Comparison of ENCODE assay signal across 1 cellular context in the genomic region with DNA sequence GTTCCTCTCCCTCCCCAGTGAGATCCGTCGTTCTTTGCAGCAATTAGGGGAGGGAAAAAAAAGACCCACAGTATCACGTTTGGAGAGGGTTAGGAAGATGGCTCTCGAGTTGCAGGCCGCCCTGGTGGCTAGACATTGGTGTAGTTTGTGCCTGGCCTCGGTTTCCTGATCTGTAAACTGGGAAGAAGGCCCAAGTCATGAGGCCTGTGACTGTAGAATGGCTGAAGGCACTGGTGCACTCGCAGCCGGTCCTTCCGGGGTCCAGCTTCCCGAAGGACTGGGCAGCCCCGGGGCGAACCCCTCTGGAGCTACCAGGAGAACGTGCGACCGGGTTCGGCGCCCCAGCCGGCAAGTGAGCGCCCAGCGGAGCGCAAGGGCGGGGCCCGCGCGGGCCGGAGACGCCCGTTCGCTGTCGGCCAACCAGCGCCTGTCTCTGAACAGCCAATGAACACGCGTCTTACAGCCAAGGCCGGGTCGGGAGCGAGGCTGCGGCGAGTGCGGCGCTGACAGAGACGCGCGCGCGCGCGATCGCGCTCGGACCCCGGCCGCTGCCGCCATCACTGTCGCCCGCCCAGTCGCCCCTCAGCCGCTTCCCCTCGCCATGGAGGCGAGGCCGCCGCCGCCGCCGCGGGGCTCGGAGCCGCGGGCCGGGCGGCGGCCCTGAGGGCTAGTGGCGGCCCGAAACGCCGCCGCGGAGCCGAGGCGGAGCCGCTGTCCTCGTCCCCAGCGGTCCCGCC.
TF ChIP-seq lines count a peak whose summit lies in the region.

A gene with protein sequence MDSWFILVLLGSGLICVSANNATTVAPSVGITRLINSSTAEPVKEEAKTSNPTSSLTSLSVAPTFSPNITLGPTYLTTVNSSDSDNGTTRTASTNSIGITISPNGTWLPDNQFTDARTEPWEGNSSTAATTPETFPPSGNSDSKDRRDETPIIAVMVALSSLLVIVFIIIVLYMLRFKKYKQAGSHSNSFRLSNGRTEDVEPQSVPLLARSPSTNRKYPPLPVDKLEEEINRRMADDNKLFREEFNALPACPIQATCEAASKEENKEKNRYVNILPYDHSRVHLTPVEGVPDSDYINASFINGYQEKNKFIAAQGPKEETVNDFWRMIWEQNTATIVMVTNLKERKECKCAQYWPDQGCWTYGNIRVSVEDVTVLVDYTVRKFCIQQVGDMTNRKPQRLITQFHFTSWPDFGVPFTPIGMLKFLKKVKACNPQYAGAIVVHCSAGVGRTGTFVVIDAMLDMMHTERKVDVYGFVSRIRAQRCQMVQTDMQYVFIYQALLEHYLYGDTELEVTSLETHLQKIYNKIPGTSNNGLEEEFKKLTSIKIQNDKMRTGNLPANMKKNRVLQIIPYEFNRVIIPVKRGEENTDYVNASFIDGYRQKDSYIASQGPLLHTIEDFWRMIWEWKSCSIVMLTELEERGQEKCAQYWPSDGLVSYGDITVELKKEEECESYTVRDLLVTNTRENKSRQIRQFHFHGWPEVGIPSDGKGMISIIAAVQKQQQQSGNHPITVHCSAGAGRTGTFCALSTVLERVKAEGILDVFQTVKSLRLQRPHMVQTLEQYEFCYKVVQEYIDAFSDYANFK (plus strand): TSS at position 472 of the 737 bp plus-strand sequence. CDS start 90,797 bp downstream, outside the sequence.

TF ChIP-seq in HepG2, 621 proteins besides CTCF, POLR2A, EP300 and RAD21 (continued from another document and continues in another):
- 0 out of 2 replicates have a peak, but pooled peaks have one; percentile 82 for TF ChIP-seq SMAD3 (CRISPR knock-in tag; IDR thresholded peaks at IDR 0.05)
- TF ChIP-seq U2AF2 (IDR thresholded peaks at IDR 0.05; ENCODE audit: low read depth, low read length): no peak
- 0 out of 2 replicates have a peak, but pooled peaks have one; percentile 18 for TF ChIP-seq ZNF563 (CRISPR knock-in tag; IDR thresholded peaks at IDR 0.05)
- TF ChIP-seq, protein P1, sequence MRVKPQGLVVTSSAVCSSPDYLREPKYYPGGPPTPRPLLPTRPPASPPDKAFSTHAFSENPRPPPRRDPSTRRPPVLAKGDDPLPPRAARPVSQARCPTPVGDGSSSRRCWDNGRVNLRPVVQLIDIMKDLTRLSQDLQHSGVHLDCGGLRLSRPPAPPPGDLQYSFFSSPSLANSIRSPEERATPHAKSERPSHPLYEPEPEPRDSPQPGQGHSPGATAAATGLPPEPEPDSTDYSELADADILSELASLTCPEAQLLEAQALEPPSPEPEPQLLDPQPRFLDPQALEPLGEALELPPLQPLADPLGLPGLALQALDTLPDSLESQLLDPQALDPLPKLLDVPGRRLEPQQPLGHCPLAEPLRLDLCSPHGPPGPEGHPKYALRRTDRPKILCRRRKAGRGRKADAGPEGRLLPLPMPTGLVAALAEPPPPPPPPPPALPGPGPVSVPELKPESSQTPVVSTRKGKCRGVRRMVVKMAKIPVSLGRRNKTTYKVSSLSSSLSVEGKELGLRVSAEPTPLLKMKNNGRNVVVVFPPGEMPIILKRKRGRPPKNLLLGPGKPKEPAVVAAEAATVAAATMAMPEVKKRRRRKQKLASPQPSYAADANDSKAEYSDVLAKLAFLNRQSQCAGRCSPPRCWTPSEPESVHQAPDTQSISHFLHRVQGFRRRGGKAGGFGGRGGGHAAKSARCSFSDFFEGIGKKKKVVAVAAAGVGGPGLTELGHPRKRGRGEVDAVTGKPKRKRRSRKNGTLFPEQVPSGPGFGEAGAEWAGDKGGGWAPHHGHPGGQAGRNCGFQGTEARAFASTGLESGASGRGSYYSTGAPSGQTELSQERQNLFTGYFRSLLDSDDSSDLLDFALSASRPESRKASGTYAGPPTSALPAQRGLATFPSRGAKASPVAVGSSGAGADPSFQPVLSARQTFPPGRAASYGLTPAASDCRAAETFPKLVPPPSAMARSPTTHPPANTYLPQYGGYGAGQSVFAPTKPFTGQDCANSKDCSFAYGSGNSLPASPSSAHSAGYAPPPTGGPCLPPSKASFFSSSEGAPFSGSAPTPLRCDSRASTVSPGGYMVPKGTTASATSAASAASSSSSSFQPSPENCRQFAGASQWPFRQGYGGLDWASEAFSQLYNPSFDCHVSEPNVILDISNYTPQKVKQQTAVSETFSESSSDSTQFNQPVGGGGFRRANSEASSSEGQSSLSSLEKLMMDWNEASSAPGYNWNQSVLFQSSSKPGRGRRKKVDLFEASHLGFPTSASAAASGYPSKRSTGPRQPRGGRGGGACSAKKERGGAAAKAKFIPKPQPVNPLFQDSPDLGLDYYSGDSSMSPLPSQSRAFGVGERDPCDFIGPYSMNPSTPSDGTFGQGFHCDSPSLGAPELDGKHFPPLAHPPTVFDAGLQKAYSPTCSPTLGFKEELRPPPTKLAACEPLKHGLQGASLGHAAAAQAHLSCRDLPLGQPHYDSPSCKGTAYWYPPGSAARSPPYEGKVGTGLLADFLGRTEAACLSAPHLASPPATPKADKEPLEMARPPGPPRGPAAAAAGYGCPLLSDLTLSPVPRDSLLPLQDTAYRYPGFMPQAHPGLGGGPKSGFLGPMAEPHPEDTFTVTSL (CRISPR knock-in tag; IDR thresholded peaks at IDR 0.05; ENCODE audit: borderline replicate concordance): no peak
- TF ChIP-seq, protein P2, sequence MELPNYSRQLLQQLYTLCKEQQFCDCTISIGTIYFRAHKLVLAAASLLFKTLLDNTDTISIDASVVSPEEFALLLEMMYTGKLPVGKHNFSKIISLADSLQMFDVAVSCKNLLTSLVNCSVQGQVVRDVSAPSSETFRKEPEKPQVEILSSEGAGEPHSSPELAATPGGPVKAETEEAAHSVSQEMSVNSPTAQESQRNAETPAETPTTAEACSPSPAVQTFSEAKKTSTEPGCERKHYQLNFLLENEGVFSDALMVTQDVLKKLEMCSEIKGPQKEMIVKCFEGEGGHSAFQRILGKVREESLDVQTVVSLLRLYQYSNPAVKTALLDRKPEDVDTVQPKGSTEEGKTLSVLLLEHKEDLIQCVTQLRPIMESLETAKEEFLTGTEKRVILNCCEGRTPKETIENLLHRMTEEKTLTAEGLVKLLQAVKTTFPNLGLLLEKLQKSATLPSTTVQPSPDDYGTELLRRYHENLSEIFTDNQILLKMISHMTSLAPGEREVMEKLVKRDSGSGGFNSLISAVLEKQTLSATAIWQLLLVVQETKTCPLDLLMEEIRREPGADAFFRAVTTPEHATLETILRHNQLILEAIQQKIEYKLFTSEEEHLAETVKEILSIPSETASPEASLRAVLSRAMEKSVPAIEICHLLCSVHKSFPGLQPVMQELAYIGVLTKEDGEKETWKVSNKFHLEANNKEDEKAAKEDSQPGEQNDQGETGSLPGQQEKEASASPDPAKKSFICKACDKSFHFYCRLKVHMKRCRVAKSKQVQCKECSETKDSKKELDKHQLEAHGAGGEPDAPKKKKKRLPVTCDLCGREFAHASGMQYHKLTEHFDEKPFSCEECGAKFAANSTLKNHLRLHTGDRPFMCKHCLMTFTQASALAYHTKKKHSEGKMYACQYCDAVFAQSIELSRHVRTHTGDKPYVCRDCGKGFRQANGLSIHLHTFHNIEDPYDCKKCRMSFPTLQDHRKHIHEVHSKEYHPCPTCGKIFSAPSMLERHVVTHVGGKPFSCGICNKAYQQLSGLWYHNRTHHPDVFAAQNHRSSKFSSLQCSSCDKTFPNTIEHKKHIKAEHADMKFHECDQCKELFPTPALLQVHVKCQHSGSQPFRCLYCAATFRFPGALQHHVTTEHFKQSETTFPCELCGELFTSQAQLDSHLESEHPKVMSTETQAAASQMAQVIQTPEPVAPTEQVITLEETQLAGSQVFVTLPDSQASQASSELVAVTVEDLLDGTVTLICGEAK (IDR thresholded peaks at IDR 0.05): no peak
- TF ChIP-seq, protein P2 (CRISPR knock-in tag; IDR thresholded peaks at IDR 0.05): peak; percentile 11; the same call in 1 of the 2 replicates
- TF ChIP-seq ZNF431 (CRISPR knock-in tag; IDR thresholded peaks at IDR 0.05; ENCODE audit: borderline replicate concordance, low read depth): peak; percentile 82; the same call in 1 of the 2 replicates
- TF ChIP-seq, protein P3, sequence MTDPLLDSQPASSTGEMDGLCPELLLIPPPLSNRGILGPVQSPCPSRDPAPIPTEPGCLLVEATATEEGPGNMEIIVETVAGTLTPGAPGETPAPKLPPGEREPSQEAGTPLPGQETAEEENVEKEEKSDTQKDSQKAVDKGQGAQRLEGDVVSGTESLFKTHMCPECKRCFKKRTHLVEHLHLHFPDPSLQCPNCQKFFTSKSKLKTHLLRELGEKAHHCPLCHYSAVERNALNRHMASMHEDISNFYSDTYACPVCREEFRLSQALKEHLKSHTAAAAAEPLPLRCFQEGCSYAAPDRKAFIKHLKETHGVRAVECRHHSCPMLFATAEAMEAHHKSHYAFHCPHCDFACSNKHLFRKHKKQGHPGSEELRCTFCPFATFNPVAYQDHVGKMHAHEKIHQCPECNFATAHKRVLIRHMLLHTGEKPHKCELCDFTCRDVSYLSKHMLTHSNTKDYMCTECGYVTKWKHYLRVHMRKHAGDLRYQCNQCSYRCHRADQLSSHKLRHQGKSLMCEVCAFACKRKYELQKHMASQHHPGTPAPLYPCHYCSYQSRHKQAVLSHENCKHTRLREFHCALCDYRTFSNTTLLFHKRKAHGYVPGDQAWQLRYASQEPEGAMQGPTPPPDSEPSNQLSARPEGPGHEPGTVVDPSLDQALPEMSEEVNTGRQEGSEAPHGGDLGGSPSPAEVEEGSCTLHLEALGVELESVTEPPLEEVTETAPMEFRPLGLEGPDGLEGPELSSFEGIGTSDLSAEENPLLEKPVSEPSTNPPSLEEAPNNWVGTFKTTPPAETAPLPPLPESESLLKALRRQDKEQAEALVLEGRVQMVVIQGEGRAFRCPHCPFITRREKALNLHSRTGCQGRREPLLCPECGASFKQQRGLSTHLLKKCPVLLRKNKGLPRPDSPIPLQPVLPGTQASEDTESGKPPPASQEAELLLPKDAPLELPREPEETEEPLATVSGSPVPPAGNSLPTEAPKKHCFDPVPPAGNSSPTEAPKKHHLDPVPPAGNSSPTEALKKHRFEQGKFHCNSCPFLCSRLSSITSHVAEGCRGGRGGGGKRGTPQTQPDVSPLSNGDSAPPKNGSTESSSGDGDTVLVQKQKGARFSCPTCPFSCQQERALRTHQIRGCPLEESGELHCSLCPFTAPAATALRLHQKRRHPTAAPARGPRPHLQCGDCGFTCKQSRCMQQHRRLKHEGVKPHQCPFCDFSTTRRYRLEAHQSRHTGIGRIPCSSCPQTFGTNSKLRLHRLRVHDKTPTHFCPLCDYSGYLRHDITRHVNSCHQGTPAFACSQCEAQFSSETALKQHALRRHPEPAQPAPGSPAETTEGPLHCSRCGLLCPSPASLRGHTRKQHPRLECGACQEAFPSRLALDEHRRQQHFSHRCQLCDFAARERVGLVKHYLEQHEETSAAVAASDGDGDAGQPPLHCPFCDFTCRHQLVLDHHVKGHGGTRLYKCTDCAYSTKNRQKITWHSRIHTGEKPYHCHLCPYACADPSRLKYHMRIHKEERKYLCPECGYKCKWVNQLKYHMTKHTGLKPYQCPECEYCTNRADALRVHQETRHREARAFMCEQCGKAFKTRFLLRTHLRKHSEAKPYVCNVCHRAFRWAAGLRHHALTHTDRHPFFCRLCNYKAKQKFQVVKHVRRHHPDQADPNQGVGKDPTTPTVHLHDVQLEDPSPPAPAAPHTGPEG (CRISPR knock-in tag; IDR thresholded peaks at IDR 0.05): no peak; the same call in 1 of the 2 replicates
- TF ChIP-seq HNRNPLL (IDR thresholded peaks at IDR 0.05; ENCODE audit: low read depth, low read length, poor library complexity, severe bottlenecking): peak; percentile 84
- peak; percentile 79; the same call in 1 of the 2 replicates for TF ChIP-seq ZNF441 (CRISPR knock-in tag; IDR thresholded peaks at IDR 0.05; ENCODE audit: borderline replicate concordance)
- TF ChIP-seq NFE2L1 (CRISPR knock-in tag; IDR thresholded peaks at IDR 0.05; ENCODE audit: borderline replicate concordance): 0 out of 2 replicates have a peak, but pooled peaks have one; percentile 92
- TF ChIP-seq, protein P4, sequence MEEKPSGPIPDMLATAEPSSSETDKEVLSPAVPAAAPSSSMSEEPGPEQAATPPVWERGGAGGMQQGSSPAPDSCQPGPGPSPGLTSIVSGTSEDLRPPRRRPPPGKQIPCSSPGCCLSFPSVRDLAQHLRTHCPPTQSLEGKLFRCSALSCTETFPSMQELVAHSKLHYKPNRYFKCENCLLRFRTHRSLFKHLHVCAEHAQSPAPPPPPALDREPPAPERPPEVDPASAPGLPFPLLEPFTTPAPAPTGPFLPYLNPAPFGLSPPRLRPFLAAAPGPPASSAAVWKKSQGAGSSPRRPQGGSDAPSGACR (CRISPR knock-in tag; IDR thresholded peaks at IDR 0.05): 0 out of 2 replicates have a peak, but pooled peaks have one; percentile 35
- TF ChIP-seq ZBTB42 (CRISPR knock-in tag; IDR thresholded peaks at IDR 0.05): peak; percentile 87; the same call in 1 of the 2 replicates
- TF ChIP-seq, protein P5, sequence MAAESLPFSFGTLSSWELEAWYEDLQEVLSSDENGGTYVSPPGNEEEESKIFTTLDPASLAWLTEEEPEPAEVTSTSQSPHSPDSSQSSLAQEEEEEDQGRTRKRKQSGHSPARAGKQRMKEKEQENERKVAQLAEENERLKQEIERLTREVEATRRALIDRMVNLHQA (CRISPR knock-in tag; IDR thresholded peaks at IDR 0.05): no peak
